28 cellular contexts compared by ENCODE assay signal in genomic region chr1:24357011-24357410, GRCh38. TPM values are rescaled to one million over a fixed set of nuclear protein-coding genes. Genes with fewer than 3 reads are reported as not detected.
DNase-seq lines count a peak whose midpoint lies in the region; ATAC-seq, FAIRE-seq and TF ChIP-seq lines count a peak whose summit lies in the region.
"Had no signal": no experiment of that assay in that cellular context is flagged by ENCODE, and none has a peak within 500 bp of the region (broad histone marks: within the 10 kb centered on the region; RNA-seq: fewer than 3 reads in every experiment).

No MANE protein-coding gene starts in this region.

- TF ChIP-seq EP300 in HepG2 (IDR thresholded peaks at IDR 0.05; ENCODE audit: low read depth in 2 of 2, low read length in 2 of 2): no peak
- no peak for TF ChIP-seq EP300 in HepG2 (CRISPR knock-in tag; IDR thresholded peaks at IDR 0.05; ENCODE audit: borderline replicate concordance)
- TF ChIP-seq EP300 in H1 (IDR thresholded peaks at IDR 0.05; ENCODE audit: borderline replicate concordance in 1 of 2, low read depth in 2 of 2, low read length in 2 of 2): no peak

- no peak overlapping the region for H3K4me3 Mint-ChIP-seq in stimulated activated effector memory CD8-positive, alpha-beta T cell treated with anti-CD3 and anti-CD28 coated beads, Interleukin-12 subunit alpha, Interleukin-12 subunit beta, amount 100 ng/mL, for 72 hours
- H3K4me3 Mint-ChIP-seq: CD14-positive monocyte; CD4-positive, alpha-beta T cell; CD8-positive, alpha-beta memory T cell; GM23338 had no signal

- POLR2A ChIA-PET in HepG2 (lab: Yijun Ruan, JAX) (no interaction called here), H1 (lab: Charles Lee; ENCODE audit: partially characterized antibody) (no interaction called here)

- H3K18ac ChIP-seq in H1 (ENCODE audit: extremely low read depth, low read length): no peak overlapping the region

- H3K9ac ChIP-seq in HepG2 (ENCODE audit: insufficient read depth, low read depth, low read length) (no peak overlapping the region), H1 (replicated peaks in 1 of 4; ENCODE audit: extremely low read depth in 1 of 4, low read depth in 3 of 4, low read length in 3 of 4) (no peak overlapping the region)
- H3K9ac ChIP-seq: BLaER1 treated with 17β-estradiol and CSF1 and Interleukin-3, amounts not matched to agents 10 nM and 100 nM had no signal

- TF ChIP-seq CTCF in HepG2 (CRISPR knock-in tag; IDR thresholded peaks at IDR 0.05) (no peak), right lobe of liver (IDR thresholded peaks at IDR 0.05) (no peak), H1 (IDR thresholded peaks at IDR 0.05; ENCODE audit: control extremely low read depth in 1 of 3, insufficient read depth in 1 of 3, low read depth in 1 of 3, low read length in 3 of 3) (no peak), osteoblast (IDR thresholded peaks at IDR 0.05; ENCODE audit: extremely low read depth, low read depth, low read length) (no peak)

- H4K20me1 ChIP-seq in HepG2 (ENCODE audit: insufficient read depth, low read length): no peaks in the 10 kb centered on the region
- no peaks in the 10 kb centered on the region for H4K20me1 ChIP-seq in H1 (replicated peaks in 1 of 2; ENCODE audit: control insufficient read depth in 1 of 2, insufficient read depth in 2 of 2, low read length in 2 of 2)
- H4K20me1 ChIP-seq in osteoblast (ENCODE audit: insufficient read depth, low read length): no peaks in the 10 kb centered on the region
- H4K20me1 ChIP-seq: BLaER1 treated with 17β-estradiol and CSF1 and Interleukin-3, amounts not matched to agents 10 nM and 100 nM had no signal

- H2AFZ ChIP-seq in HepG2 (ENCODE audit: low read length) (no peak overlapping the region), H1 (ENCODE audit: low read length) (no peak overlapping the region), osteoblast (ENCODE audit: low read length) (no peak overlapping the region)
- H2AFZ ChIP-seq: GM23338 had no signal

- H3K27me3 ChIP-seq in HepG2 (ENCODE audit: control insufficient read depth in 1 of 2, insufficient read depth in 2 of 2, low read length in 2 of 2) (no peaks in the 10 kb centered on the region; a peak in 1 of 5 replicates), right lobe of liver (no peaks in the 10 kb centered on the region), H1 (replicated peaks in 1 of 4; ENCODE audit: control insufficient read depth in 3 of 4, extremely low read depth in 1 of 4, insufficient read depth in 3 of 4, low read length in 3 of 4) (no peaks in the 10 kb centered on the region), osteoblast (ENCODE audit: insufficient read depth, low read length) (no peaks in the 10 kb centered on the region)
- H3K27me3 ChIP-seq: BE2C; BLaER1 treated with 17β-estradiol and CSF1 and Interleukin-3, amounts not matched to agents 10 nM and 100 nM had no signal

- no peak overlapping the region for H3K4ac ChIP-seq in H1 (replicated peaks; ENCODE audit: insufficient read length, low read depth, low read length)

- H4K5ac ChIP-seq in H1 (ENCODE audit: insufficient read length, low read depth, low read length): no peak overlapping the region

- no peak overlapping the region for H2BK12ac ChIP-seq in H1 (ENCODE audit: low read depth, low read length)

- no peak overlapping the region for H3K4me2 ChIP-seq in HepG2 (ENCODE audit: low read depth, low read length)
- no peak overlapping the region for H3K4me2 ChIP-seq in H1 (ENCODE audit: insufficient read depth in 1 of 2, low read depth in 2 of 2, low read length in 2 of 2)
- H3K4me2 ChIP-seq in osteoblast (ENCODE audit: insufficient read depth, low read length): no peak overlapping the region
- H3K4me2 ChIP-seq: A549; BLaER1 treated with 17β-estradiol and CSF1 and Interleukin-3, amounts not matched to agents 10 nM and 100 nM; GM23338 had no signal

- no peak overlapping the region for H3K14ac ChIP-seq in H1 (ENCODE audit: insufficient read length)

- H3K9me3 Mint-ChIP-seq in stimulated activated effector memory CD8-positive, alpha-beta T cell treated with anti-CD3 and anti-CD28 coated beads, Interleukin-12 subunit alpha, Interleukin-12 subunit beta, amount 100 ng/mL, for 72 hours: no peaks in the 10 kb centered on the region
- H3K9me3 Mint-ChIP-seq: CD4-positive, alpha-beta T cell; CD8-positive, alpha-beta memory T cell; GM23338 had no signal

- no peak overlapping the region for H2AK5ac ChIP-seq in H1 (ENCODE audit: low read depth, low read length)

- no peaks in the 10 kb centered on the region for H3K79me1 ChIP-seq in H1 (ENCODE audit: low read depth, low read length)

- H4K8ac ChIP-seq in H1 (ENCODE audit: extremely low read depth, insufficient read depth, low read length): 0 out of 2 replicates have a peak overlapping the region, but pooled peaks have one; percentile 71

- in situ Hi-C loops in HepG2 (cut with HindIII; ENCODE audit: extremely low pct_ligation_motif_present, low pct_unique_long_range_greater_than_20kb): no loop called here

- H2BK15ac ChIP-seq in H1 (ENCODE audit: low read length): no peak overlapping the region

- peaks cover 3% of the 10 kb centered on the region; the same call in 1 of the 2 replicates for H3K23me2 ChIP-seq in H1 (ENCODE audit: low read depth, low read length)

- H3K27ac ChIP-seq in HepG2 (ENCODE audit: extremely low read length, insufficient read depth, low read length) (no peak overlapping the region), right lobe of liver (no peak overlapping the region), H1 (ENCODE audit: low read depth, low read length) (no peak overlapping the region), osteoblast (ENCODE audit: low read depth, low read length) (no peak overlapping the region)
- H3K27ac ChIP-seq: A549; BLaER1 treated with 17β-estradiol and CSF1 and Interleukin-3, amounts not matched to agents 10 nM and 100 nM had no signal

- intact Hi-C loops in HepG2 (cut with micrococcal nuclease; ENCODE audit: unreplicated experiment) (no loop called here), right lobe of liver (cut with DNase I) (no loop called here)

- H3K56ac ChIP-seq in H1 (replicated peaks; ENCODE audit: insufficient read length, low read depth, low read length): no peak overlapping the region

- H2BK120ac ChIP-seq in H1 (replicated peaks; ENCODE audit: low read depth, low read length): no peak overlapping the region

- H4K91ac ChIP-seq in H1 (replicated peaks; ENCODE audit: insufficient read length, low read length): no peak overlapping the region

- peaks cover 16% of the 10 kb centered on the region for H3K4me1 Mint-ChIP-seq in stimulated activated effector memory CD8-positive, alpha-beta T cell treated with anti-CD3 and anti-CD28 coated beads, Interleukin-12 subunit alpha, Interleukin-12 subunit beta, amount 100 ng/mL, for 72 hours
- H3K4me1 Mint-ChIP-seq: CD14-positive monocyte, GM23338 had no signal

- no TSS peak for BruUV-seq in HepG2 (replicated peaks; lab: Mats Ljungman, UMichigan)

- H3K4me1 ChIP-seq in HepG2 (ENCODE audit: insufficient read depth, low read length) (no peaks in the 10 kb centered on the region), right lobe of liver (no peaks in the 10 kb centered on the region), H1 (replicated peaks in 1 of 4; ENCODE audit: control insufficient read depth in 3 of 4, insufficient read depth in 4 of 4, low read length in 3 of 4) (no peaks in the 10 kb centered on the region), osteoblast (ENCODE audit: insufficient read depth, low read length) (peaks cover 2% of the 10 kb centered on the region)
- H3K4me1 ChIP-seq: BE2C had no signal

- H3K4me3 ChIP-seq in HepG2 (replicated peaks in 1 of 3; ENCODE audit: insufficient read depth in 1 of 3, low read depth in 2 of 3, low read length in 3 of 3): no peak overlapping the region
- H3K4me3 ChIP-seq in right lobe of liver: no peak overlapping the region
- no peak overlapping the region for H3K4me3 ChIP-seq in H1 (ENCODE audit: extremely low read depth in 1 of 4, insufficient read depth in 2 of 4, low read depth in 3 of 4, low read length in 4 of 4)
- no peak overlapping the region for H3K4me3 ChIP-seq in osteoblast (ENCODE audit: insufficient read depth, low read length)
- H3K4me3 ChIP-seq: A549; BLaER1 treated with 17β-estradiol and CSF1 and Interleukin-3, amounts not matched to agents 10 nM and 100 nM; GM23338 had no signal

- no peaks in the 10 kb centered on the region for H3K36me3 Mint-ChIP-seq in stimulated activated effector memory CD8-positive, alpha-beta T cell treated with anti-CD3 and anti-CD28 coated beads, Interleukin-12 subunit alpha, Interleukin-12 subunit beta, amount 100 ng/mL, for 72 hours

- no peak for FAIRE-seq in HepG2 (lab: Jason Lieb, UNC)
- FAIRE-seq in H1 (lab: Jason Lieb, UNC): no peak
- FAIRE-seq: A549, GM12891, GM18507, H54 had no signal

- TF ChIP-seq POLR2A in HepG2 (IDR thresholded peaks at IDR 0.05; ENCODE audit: insufficient read depth in 1 of 2, low read depth in 2 of 2, low read length in 2 of 2): no peak
- TF ChIP-seq POLR2A in right lobe of liver (IDR thresholded peaks at IDR 0.05): no peak
- no peak for TF ChIP-seq POLR2A in H1 (IDR thresholded peaks at IDR 0.05; ENCODE audit: control extremely low read depth in 1 of 2, low read depth in 2 of 2, low read length in 2 of 2)

- H3K79me2 ChIP-seq in HepG2 (ENCODE audit: insufficient read depth, low read length) (no peaks in the 10 kb centered on the region), H1 (ENCODE audit: control insufficient read depth in 1 of 2, insufficient read depth in 2 of 2, low read length in 2 of 2) (no peaks in the 10 kb centered on the region), osteoblast (ENCODE audit: insufficient read depth, low read length) (no peaks in the 10 kb centered on the region)

- CTCF ChIA-PET in HepG2 (lab: Yijun Ruan, JAX; ENCODE audit: low intra/inter-chr PET ratio, low total read pairs) (no interaction called here), H1 (lab: Charles Lee; ENCODE audit: partially characterized antibody) (interaction anchor here (1.0 to 3.5 kb wide), 10 partner anchors 9 to 161 kb away, joined by 3 to 18 read pairs (median 4); no protein-coding TSS in a partner anchor)

- 83% methylated on average over 7 of the region's 7 CpGs for WGBS in HepG2 (ENCODE audit: low lambda C conversion rate)
- 71% methylated on average over 2 of the region's 7 CpGs for WGBS in right lobe of liver (ENCODE audit: insufficient coverage, low coverage, low lambda C conversion rate, missing lambda C conversion rate)
- WGBS in H1 (ENCODE audit: extremely low coverage in 1 of 2, insufficient coverage in 1 of 2, insufficient read length in 1 of 2, insufficient replicate concordance in 2 of 2, low coverage in 1 of 2, low lambda C conversion rate in 2 of 2, missing lambda C conversion rate in 1 of 2), 2 experiments: 87% methylated on average over 7 of the region's 7 CpGs; no CpG with 5 or more reads in 1 of the 2 experiments

- no peak for DNase-seq in HepG2 (ENCODE audit: low spot score)
- DNase-seq in right lobe of liver: no peak
- no peak for DNase-seq in H1 (ENCODE audit: low read depth in 1 of 2, low spot score in 2 of 2)
- peak; percentile 41 for DNase-seq in islet precursor cell
- no peak for DNase-seq in stimulated activated effector memory CD8-positive, alpha-beta T cell treated with anti-CD3 and anti-CD28 coated beads, Interleukin-12 subunit alpha, Interleukin-12 subunit beta, amount 100 ng/mL, for 72 hours (ENCODE audit: low spot score in 2 of 2)
- no peak for DNase-seq in iPS-NIHi7 (ENCODE audit: extremely low spot score)
- no peak for DNase-seq in SW480 (ENCODE audit: low spot score)
- DNase-seq in osteoblast (ENCODE audit: insufficient read length, low spot score, missing footprints): no peak
- DNase-seq: 8988T; ACHN; AML-193; BE2C; Calu3; CD4-positive, alpha-beta T cell; CD8-positive, alpha-beta memory T cell; COR-L47; DMS53; DMS79 treated with DMSO at 0.1 percent for 48 hours; GF-D8; HCEC 1CT had no signal

- TF ChIP-seq RAD21 in HepG2 (CRISPR knock-in tag; IDR thresholded peaks at IDR 0.05) (no peak), H1 (IDR thresholded peaks at IDR 0.05 in 1 of 2, conservative IDR thresholded peaks at IDR 0.05 in 1 of 2; ENCODE audit: low read depth in 2 of 2, low read length in 2 of 2) (no peak)

- no peaks in the 10 kb centered on the region for H3K36me3 ChIP-seq in HepG2 (replicated peaks in 1 of 2; ENCODE audit: control insufficient read depth in 1 of 2, insufficient read depth in 2 of 2, low read length in 2 of 2)
- no peaks in the 10 kb centered on the region for H3K36me3 ChIP-seq in right lobe of liver
- peaks cover 0 to 2% (median 1%) of the 10 kb centered on the region in 4 experiments; a peak in 2 of 8 replicates for H3K36me3 ChIP-seq in H1 (ENCODE audit: control insufficient read depth in 2 of 4, insufficient read depth in 4 of 4, low read length in 3 of 4)
- H3K36me3 ChIP-seq in osteoblast (ENCODE audit: insufficient read depth, low read length): no peaks in the 10 kb centered on the region
- H3K36me3 ChIP-seq: BE2C; BLaER1 treated with 17β-estradiol and CSF1 and Interleukin-3, amounts not matched to agents 10 nM and 100 nM had no signal

- H2BK20ac ChIP-seq in H1 (ENCODE audit: low read length): no peak overlapping the region

- peak overlapping the region; percentile 32 for H3K27ac Mint-ChIP-seq in stimulated activated effector memory CD8-positive, alpha-beta T cell treated with anti-CD3 and anti-CD28 coated beads, Interleukin-12 subunit alpha, Interleukin-12 subunit beta, amount 100 ng/mL, for 72 hours
- H3K27ac Mint-ChIP-seq: CD14-positive monocyte; CD4-positive, alpha-beta T cell; CD8-positive, alpha-beta memory T cell; GM23338 had no signal

- ATAC-seq in HepG2 (no peak), right lobe of liver (no peak)
- ATAC-seq in stimulated activated effector memory CD8-positive, alpha-beta T cell treated with anti-CD3 and anti-CD28 coated beads, Interleukin-12 subunit alpha, Interleukin-12 subunit beta, amount 100 ng/mL, for 72 hours: no peak
- ATAC-seq: A549, GM23338 had no signal

- no peaks in the 10 kb centered on the region for H3K9me3 ChIP-seq in HepG2 (ENCODE audit: low read length)
- no peaks in the 10 kb centered on the region for H3K9me3 ChIP-seq in right lobe of liver
- H3K9me3 ChIP-seq in H1 (ENCODE audit: insufficient read depth in 2 of 2, low read depth in 1 of 2, low read length in 1 of 2): no peaks in the 10 kb centered on the region
- no peaks in the 10 kb centered on the region for H3K9me3 ChIP-seq in osteoblast (ENCODE audit: low read depth, low read length)
- H3K9me3 ChIP-seq: A549; BE2C; BLaER1 treated with 17β-estradiol and CSF1 and Interleukin-3, amounts not matched to agents 10 nM and 100 nM had no signal

- H2BK5ac ChIP-seq in H1 (ENCODE audit: low read depth, low read length): no peak overlapping the region

- H3K23ac ChIP-seq in H1 (ENCODE audit: insufficient read length): no peak overlapping the region

RNA-seq across cellular contexts. Expression of gene GRHL3, which starts 37.9 kb away (rescaled TPM):
- not detected in 2 replicates for total RNA-seq in HepG2 (2016; rRNA removed; fragmentation: Illumina TruSeq; extraction: Trizol)
- total RNA-seq in HepG2 (2016; cell fraction: cytosol; rRNA removed; fragmentation: Illumina TruSeq; extraction: Trizol; ENCODE audit: low read depth): not detected in 2 replicates
- not detected in 2 replicates for total RNA-seq in HepG2 (2016; cell fraction: insoluble cytoplasmic fraction; rRNA removed; fragmentation: Illumina TruSeq; extraction: Trizol)
- not detected in 2 replicates for total RNA-seq in HepG2 (2016; cell fraction: membrane; rRNA removed; fragmentation: Illumina TruSeq; extraction: Trizol)
- not detected in 2 replicates for total RNA-seq in HepG2 (2016; cell fraction: nucleus; rRNA removed; fragmentation: Illumina TruSeq; extraction: Trizol)
- polyA plus RNA-seq in HepG2 (2011; rRNA removed): not detected in 2 replicates
- not detected in 2 replicates for polyA plus RNA-seq in HepG2 (2011; cell fraction: cytosol; rRNA removed)
- polyA plus RNA-seq in HepG2 (2011; cell fraction: nucleus; rRNA removed): not detected in 2 replicates
- polyA plus RNA-seq in HepG2 (2012): not detected in 2 replicates
- not detected in 2 replicates for polyA plus RNA-seq in HepG2 (2016; cell fraction: cytosol; fragmentation: Illumina TruSeq; extraction: Trizol; ENCODE audit: low read depth)
- polyA plus RNA-seq in HepG2 (2016; cell fraction: insoluble cytoplasmic fraction; fragmentation: Illumina TruSeq; extraction: Trizol; ENCODE audit: low read depth): not detected in 2 replicates
- not detected in 2 replicates for polyA plus RNA-seq in HepG2 (2016; cell fraction: membrane; fragmentation: Illumina TruSeq; extraction: Trizol; ENCODE audit: low read depth)
- 0.53 TPM in 1 of 2 replicates, not detected in the other for polyA plus RNA-seq in HepG2 (2016; cell fraction: nucleus; fragmentation: Illumina TruSeq; extraction: Trizol; ENCODE audit: insufficient read depth, low read depth)
- polyA minus RNA-seq in HepG2 (2011; rRNA and poly(A)+ RNA removed; ENCODE audit: low replicate concordance): not detected in 2 replicates
- not detected in 2 replicates for polyA minus RNA-seq in HepG2 (2011; cell fraction: cytosol; rRNA and poly(A)+ RNA removed)
- not detected in 2 replicates for polyA minus RNA-seq in HepG2 (2011; cell fraction: nucleus; rRNA and poly(A)+ RNA removed)
- under 1 TPM in 5 of 6 experiments, not detected in 1; 0.20 to 1.00 (median 0.26) TPM for total RNA-seq in right lobe of liver
- 1.1 and 1.8 TPM in 2 replicates for total RNA-seq in H1 (2021; fragmentation: NEBNext Ultra II Directional; extraction: Animal tissue kit (Norgen Biotek cat#: 25700))
- polyA plus RNA-seq in H1 (2011; rRNA removed): 0.80 and 2.2 TPM in 2 replicates
- 0.84 TPM for polyA plus RNA-seq in H1 (2011; cell fraction: cytosol; rRNA removed)
- polyA plus RNA-seq in H1 (2011; cell fraction: nucleus; rRNA removed): 1.7 TPM
- 1.3 to 1.5 TPM (median 1.3 TPM) in 4 replicates for polyA plus RNA-seq in H1 (2012, experiment 1 of 2)
- 0.84 TPM for polyA plus RNA-seq in H1 (2012, experiment 2 of 2)
- polyA plus RNA-seq in H1 (2013, experiment 1 of 2): 0.53 TPM
- polyA plus RNA-seq in H1 (2013, experiment 2 of 2): 0.46 TPM
- 0.90 and 1.7 TPM in 2 replicates for polyA minus RNA-seq in H1 (2011; rRNA and poly(A)+ RNA removed)
- 1.5 TPM for polyA minus RNA-seq in H1 (2011; cell fraction: cytosol; rRNA and poly(A)+ RNA removed)
- 2.0 TPM for polyA minus RNA-seq in H1 (2011; cell fraction: nucleus; rRNA and poly(A)+ RNA removed)
- total RNA-seq in osteoblast: not detected in 2 replicates
- total RNA-seq: CD4-positive, alpha-beta T cell; Daoy had no signal
- polyA plus RNA-seq: CD14-positive monocyte; CD8-positive, alpha-beta memory T cell had no signal

RNA-seq across cellular contexts. Expression of gene STPG1, which starts 56.6 kb away (rescaled TPM):
- total RNA-seq in HepG2 (2016; rRNA removed; fragmentation: Illumina TruSeq; extraction: Trizol): 3.4 TPM in 2 replicates
- total RNA-seq in HepG2 (2016; cell fraction: cytosol; rRNA removed; fragmentation: Illumina TruSeq; extraction: Trizol; ENCODE audit: low read depth): 1.9 and 2.2 TPM in 2 replicates
- total RNA-seq in HepG2 (2016; cell fraction: insoluble cytoplasmic fraction; rRNA removed; fragmentation: Illumina TruSeq; extraction: Trizol): 3.3 and 3.4 TPM in 2 replicates
- total RNA-seq in HepG2 (2016; cell fraction: membrane; rRNA removed; fragmentation: Illumina TruSeq; extraction: Trizol): 2.5 and 3.7 TPM in 2 replicates
- 2.5 and 4.3 TPM in 2 replicates for total RNA-seq in HepG2 (2016; cell fraction: nucleus; rRNA removed; fragmentation: Illumina TruSeq; extraction: Trizol)
- 4.2 and 4.3 TPM in 2 replicates for polyA plus RNA-seq in HepG2 (2011; rRNA removed)
- polyA plus RNA-seq in HepG2 (2011; cell fraction: cytosol; rRNA removed): 2.9 and 3.6 TPM in 2 replicates
- 3.0 and 3.3 TPM in 2 replicates for polyA plus RNA-seq in HepG2 (2011; cell fraction: nucleus; rRNA removed)
- polyA plus RNA-seq in HepG2 (2012): 3.1 and 3.2 TPM in 2 replicates
- 2.7 and 3.2 TPM in 2 replicates for polyA plus RNA-seq in HepG2 (2016; cell fraction: cytosol; fragmentation: Illumina TruSeq; extraction: Trizol; ENCODE audit: low read depth)
- polyA plus RNA-seq in HepG2 (2016; cell fraction: insoluble cytoplasmic fraction; fragmentation: Illumina TruSeq; extraction: Trizol; ENCODE audit: low read depth): 4.4 and 5.6 TPM in 2 replicates
- 3.5 and 3.8 TPM in 2 replicates for polyA plus RNA-seq in HepG2 (2016; cell fraction: membrane; fragmentation: Illumina TruSeq; extraction: Trizol; ENCODE audit: low read depth)
- polyA plus RNA-seq in HepG2 (2016; cell fraction: nucleus; fragmentation: Illumina TruSeq; extraction: Trizol; ENCODE audit: insufficient read depth, low read depth): 2.6 and 3.5 TPM in 2 replicates
- polyA minus RNA-seq in HepG2 (2011; rRNA and poly(A)+ RNA removed; ENCODE audit: low replicate concordance): 3.9 and 4.9 TPM in 2 replicates
- 1.4 and 1.5 TPM in 2 replicates for polyA minus RNA-seq in HepG2 (2011; cell fraction: cytosol; rRNA and poly(A)+ RNA removed)
- polyA minus RNA-seq in HepG2 (2011; cell fraction: nucleus; rRNA and poly(A)+ RNA removed): 6.2 and 7.3 TPM in 2 replicates
- 1 to 10 TPM; 1.0 to 3.6 (median 1.7) TPM for total RNA-seq in right lobe of liver
- 10.3 and 11.0 TPM in 2 replicates for total RNA-seq in H1 (2021; fragmentation: NEBNext Ultra II Directional; extraction: Animal tissue kit (Norgen Biotek cat#: 25700))
- polyA plus RNA-seq in H1 (2011; rRNA removed): 10.8 and 11.2 TPM in 2 replicates
- polyA plus RNA-seq in H1 (2011; cell fraction: cytosol; rRNA removed): 10.6 TPM
- 9.3 TPM for polyA plus RNA-seq in H1 (2011; cell fraction: nucleus; rRNA removed)
- 8.5 to 10.4 TPM (median 9.6 TPM) in 4 replicates for polyA plus RNA-seq in H1 (2012, experiment 1 of 2)
- 7.7 TPM for polyA plus RNA-seq in H1 (2012, experiment 2 of 2)
- polyA plus RNA-seq in H1 (2013, experiment 1 of 2): 8.9 TPM
- polyA plus RNA-seq in H1 (2013, experiment 2 of 2): 8.5 TPM
- polyA minus RNA-seq in H1 (2011; rRNA and poly(A)+ RNA removed): 8.9 and 10.7 TPM in 2 replicates
- 7.3 TPM for polyA minus RNA-seq in H1 (2011; cell fraction: cytosol; rRNA and poly(A)+ RNA removed)
- 14.7 TPM for polyA minus RNA-seq in H1 (2011; cell fraction: nucleus; rRNA and poly(A)+ RNA removed)
- total RNA-seq in osteoblast: 7.2 and 7.4 TPM in 2 replicates

RNA-seq across cellular contexts. Expression of gene NIPAL3, which starts 58.6 kb away (rescaled TPM):
- 5.6 and 5.8 TPM in 2 replicates for total RNA-seq in HepG2 (2016; rRNA removed; fragmentation: Illumina TruSeq; extraction: Trizol)
- total RNA-seq in HepG2 (2016; cell fraction: cytosol; rRNA removed; fragmentation: Illumina TruSeq; extraction: Trizol; ENCODE audit: low read depth): 0.88 and 1.0 TPM in 2 replicates
- 5.3 TPM in 2 replicates for total RNA-seq in HepG2 (2016; cell fraction: insoluble cytoplasmic fraction; rRNA removed; fragmentation: Illumina TruSeq; extraction: Trizol)
- total RNA-seq in HepG2 (2016; cell fraction: membrane; rRNA removed; fragmentation: Illumina TruSeq; extraction: Trizol): 2.8 and 3.9 TPM in 2 replicates
- 4.3 TPM in 2 replicates for total RNA-seq in HepG2 (2016; cell fraction: nucleus; rRNA removed; fragmentation: Illumina TruSeq; extraction: Trizol)
- 8.5 and 8.6 TPM in 2 replicates for polyA plus RNA-seq in HepG2 (2011; rRNA removed)
- polyA plus RNA-seq in HepG2 (2011; cell fraction: cytosol; rRNA removed): 8.3 and 9.8 TPM in 2 replicates
- 5.7 and 6.2 TPM in 2 replicates for polyA plus RNA-seq in HepG2 (2011; cell fraction: nucleus; rRNA removed)
- polyA plus RNA-seq in HepG2 (2012): 6.3 and 7.6 TPM in 2 replicates
- polyA plus RNA-seq in HepG2 (2016; cell fraction: cytosol; fragmentation: Illumina TruSeq; extraction: Trizol; ENCODE audit: low read depth): 0.75 and 0.97 TPM in 2 replicates
- polyA plus RNA-seq in HepG2 (2016; cell fraction: insoluble cytoplasmic fraction; fragmentation: Illumina TruSeq; extraction: Trizol; ENCODE audit: low read depth): 4.2 and 5.0 TPM in 2 replicates
- 2.6 and 2.7 TPM in 2 replicates for polyA plus RNA-seq in HepG2 (2016; cell fraction: membrane; fragmentation: Illumina TruSeq; extraction: Trizol; ENCODE audit: low read depth)
- 3.1 and 4.8 TPM in 2 replicates for polyA plus RNA-seq in HepG2 (2016; cell fraction: nucleus; fragmentation: Illumina TruSeq; extraction: Trizol; ENCODE audit: insufficient read depth, low read depth)
- 19.7 and 55.0 TPM in 2 replicates for polyA minus RNA-seq in HepG2 (2011; rRNA and poly(A)+ RNA removed; ENCODE audit: low replicate concordance)
- polyA minus RNA-seq in HepG2 (2011; cell fraction: cytosol; rRNA and poly(A)+ RNA removed): 4.9 and 5.0 TPM in 2 replicates
- polyA minus RNA-seq in HepG2 (2011; cell fraction: nucleus; rRNA and poly(A)+ RNA removed): 7.2 and 10.9 TPM in 2 replicates
- 1 to 10 TPM; 3.4 to 9.2 (median 6.0) TPM for total RNA-seq in right lobe of liver
- 11.0 and 12.6 TPM in 2 replicates for total RNA-seq in H1 (2021; fragmentation: NEBNext Ultra II Directional; extraction: Animal tissue kit (Norgen Biotek cat#: 25700))
- 8.8 and 9.1 TPM in 2 replicates for polyA plus RNA-seq in H1 (2011; rRNA removed)
- 9.1 TPM for polyA plus RNA-seq in H1 (2011; cell fraction: cytosol; rRNA removed)
- polyA plus RNA-seq in H1 (2011; cell fraction: nucleus; rRNA removed): 9.5 TPM
- 7.2 to 8.6 TPM (median 7.5 TPM) in 4 replicates for polyA plus RNA-seq in H1 (2012, experiment 1 of 2)
- 2.2 TPM for polyA plus RNA-seq in H1 (2012, experiment 2 of 2)
- polyA plus RNA-seq in H1 (2013, experiment 1 of 2): 7.8 TPM
- 7.7 TPM for polyA plus RNA-seq in H1 (2013, experiment 2 of 2)
- 17.7 and 19.5 TPM in 2 replicates for polyA minus RNA-seq in H1 (2011; rRNA and poly(A)+ RNA removed)
- polyA minus RNA-seq in H1 (2011; cell fraction: cytosol; rRNA and poly(A)+ RNA removed): 6.3 TPM
- polyA minus RNA-seq in H1 (2011; cell fraction: nucleus; rRNA and poly(A)+ RNA removed): 8.1 TPM
- total RNA-seq in osteoblast: 29.2 and 31.8 TPM in 2 replicates
